Comparison of ENCODE assay signal across 12 cellular contexts in genomic region chr7:6257602-6258001, GRCh38. TPM values are rescaled to one million over a fixed set of nuclear protein-coding genes. Genes with fewer than 3 reads are reported as not detected.
DNase-seq lines count a peak whose midpoint lies in the region; ATAC-seq and TF ChIP-seq lines count a peak whose summit lies in the region.
"Had no signal": no experiment of that assay in that cellular context is flagged by ENCODE, and none has a peak within 500 bp of the region (broad histone marks: within the 10 kb centered on the region; RNA-seq: fewer than 3 reads in every experiment).

No MANE protein-coding gene starts in this region.

- H3K36me3 ChIP-seq in BLaER1 treated with 17β-estradiol and CSF1 and Interleukin-3, amounts not matched to agents 10 nM and 100 nM: no peaks in the 10 kb centered on the region
- no peaks in the 10 kb centered on the region for H3K36me3 ChIP-seq in gastrocnemius medialis

- H3K4me3 ChIP-seq in BLaER1 treated with 17β-estradiol and CSF1 and Interleukin-3, amounts not matched to agents 10 nM and 100 nM: no peak overlapping the region
- H3K4me3 ChIP-seq in coronary artery (no peak overlapping the region), gastrocnemius medialis (no peak overlapping the region)

- DNase-seq in NAMALWA (ENCODE audit: low spot score): peak; percentile 43
- DNase-seq in coronary artery (ENCODE audit: low spot score): no peak
- no peak for DNase-seq in gastrocnemius medialis
- DNase-seq in activated CD8-positive, alpha-beta T cell treated with anti-CD3 and anti-CD28 coated beads, Interleukin-2, amount 10 ng/mL, durations not matched to agents 7 days and 5 days: no peak
- no peak for DNase-seq in DMS153 treated with DMSO at 0.1 percent for 48 hours (lab: John Stamatoyannopoulos, UW; ENCODE audit: unreplicated experiment)
- no peak for DNase-seq in naive thymus-derived CD8-positive, alpha-beta T cell
- DNase-seq in SKM-1 treated with dmso at 0.1 percent for 144 hours (lab: John Stamatoyannopoulos, UW; ENCODE audit: unreplicated experiment): no peak
- DNase-seq: central memory CD4-positive, alpha-beta T cell; NCI-H2029; small intestine had no signal

- intact Hi-C loops in gastrocnemius medialis (cut with DNase I; ENCODE audit: low total_unique reads): no loop called here

- H3K9me3 Mint-ChIP-seq in activated CD8-positive, alpha-beta T cell treated with anti-CD3 and anti-CD28 coated beads, Interleukin-2, amount 10 ng/mL, durations not matched to agents 7 days and 5 days (ENCODE audit: insufficient read depth): no peaks in the 10 kb centered on the region
- H3K9me3 Mint-ChIP-seq in naive thymus-derived CD8-positive, alpha-beta T cell: no peaks in the 10 kb centered on the region
- H3K9me3 Mint-ChIP-seq: activated T-helper 2 cell treated with anti-CD3 and anti-CD28 coated beads, Interferon-gamma antibody, Interleukin-2, Interleukin-4, amounts not matched to agents 10 μg/mL and 5 μg/mL and 100 μg/mL, durations not matched to agents 14 hours and 24 hours and 36 hours had no signal

- peak overlapping the region; percentile 74 to 90 (median 83) for H3K4me2 ChIP-seq in BLaER1 treated with 17β-estradiol and CSF1 and Interleukin-3, amounts not matched to agents 10 nM and 100 nM

- H3K4me1 Mint-ChIP-seq in activated CD8-positive, alpha-beta T cell treated with anti-CD3 and anti-CD28 coated beads, Interleukin-2, amount 10 ng/mL, durations not matched to agents 7 days and 5 days (ENCODE audit: low read depth): peaks cover 35% of the 10 kb centered on the region
- H3K4me1 Mint-ChIP-seq in naive thymus-derived CD8-positive, alpha-beta T cell: peaks cover 15 to 55% (median 24%) of the 10 kb centered on the region in 4 donors

- H3K27me3 Mint-ChIP-seq in activated CD8-positive, alpha-beta T cell treated with anti-CD3 and anti-CD28 coated beads, Interleukin-2, amount 10 ng/mL, durations not matched to agents 7 days and 5 days (ENCODE audit: low read depth): peaks cover 16% of the 10 kb centered on the region
- H3K27me3 Mint-ChIP-seq in naive thymus-derived CD8-positive, alpha-beta T cell: peaks cover 0 to 3% (median 0%) of the 10 kb centered on the region in 5 donors

- in situ Hi-C loops in gastrocnemius medialis (cut with MboI; ENCODE audit: low sequenced_read_pairs in 4 of 4): no loop called here

- peak overlapping the region in 10 of 11 experiments; percentile 38 to 75 (median 60); a peak in 19 of 22 replicates for H3K27ac ChIP-seq in BLaER1 treated with 17β-estradiol and CSF1 and Interleukin-3, amounts not matched to agents 10 nM and 100 nM
- H3K27ac ChIP-seq in coronary artery: peak overlapping the region; percentile 30 to 75
- H3K27ac ChIP-seq in gastrocnemius medialis: peak overlapping the region; percentile 35 to 61 (median 55)

- H3K9me3 ChIP-seq in BLaER1 treated with 17β-estradiol and CSF1 and Interleukin-3, amounts not matched to agents 10 nM and 100 nM (replicated peaks in 1 of 11): no peaks in the 10 kb centered on the region
- H3K9me3 ChIP-seq in gastrocnemius medialis: no peaks in the 10 kb centered on the region

- peaks cover 48 to 90% (median 78%) of the 10 kb centered on the region in 10 experiments for H3K4me1 ChIP-seq in BLaER1 treated with 17β-estradiol and CSF1 and Interleukin-3, amounts not matched to agents 10 nM and 100 nM
- peaks cover 41 to 65% of the 10 kb centered on the region in 2 donors for H3K4me1 ChIP-seq in gastrocnemius medialis

- TF ChIP-seq CTCF in coronary artery (IDR thresholded peaks at IDR 0.05) (no peak), gastrocnemius medialis (IDR thresholded peaks at IDR 0.05 in 4 of 5, conservative IDR thresholded peaks at IDR 0.05 in 1 of 5) (no peak)

- peak overlapping the region in 1 of 11 experiments; percentile 29; a peak in 1 of 22 replicates for H3K9ac ChIP-seq in BLaER1 treated with 17β-estradiol and CSF1 and Interleukin-3, amounts not matched to agents 10 nM and 100 nM

- H4K20me1 ChIP-seq in BLaER1 treated with 17β-estradiol and CSF1 and Interleukin-3, amounts not matched to agents 10 nM and 100 nM: peaks cover 0 to 77% (median 20%) of the 10 kb centered on the region in 11 experiments; a peak in 13 of 22 replicates

- POLR2A ChIA-PET in activated CD8-positive, alpha-beta T cell treated with anti-CD3 and anti-CD28 coated beads, Interleukin-2, amount 10 ng/mL, durations not matched to agents 7 days and 5 days (lab: Charles Lee): no interaction called here
- POLR2A ChIA-PET in naive thymus-derived CD8-positive, alpha-beta T cell (lab: Charles Lee): no interaction called here

- no peak for TF ChIP-seq POLR2A in gastrocnemius medialis (IDR thresholded peaks at IDR 0.05)

- no peak overlapping the region for H3K4me3 Mint-ChIP-seq in activated CD8-positive, alpha-beta T cell treated with anti-CD3 and anti-CD28 coated beads, Interleukin-2, amount 10 ng/mL, durations not matched to agents 7 days and 5 days
- no peak overlapping the region for H3K4me3 Mint-ChIP-seq in naive thymus-derived CD8-positive, alpha-beta T cell

- H3K27me3 ChIP-seq in BLaER1 treated with 17β-estradiol and CSF1 and Interleukin-3, amounts not matched to agents 10 nM and 100 nM: no peaks in the 10 kb centered on the region
- H3K27me3 ChIP-seq in gastrocnemius medialis: no peaks in the 10 kb centered on the region

- CTCF ChIA-PET in activated CD8-positive, alpha-beta T cell treated with anti-CD3 and anti-CD28 coated beads, Interleukin-2, amount 10 ng/mL, durations not matched to agents 7 days and 5 days (lab: Charles Lee): interaction anchor here (6.5 kb wide), 1 partner anchor 13 kb away, joined by 28 read pairs; no protein-coding TSS in a partner anchor

- no peaks in the 10 kb centered on the region for H3K36me3 Mint-ChIP-seq in activated CD8-positive, alpha-beta T cell treated with anti-CD3 and anti-CD28 coated beads, Interleukin-2, amount 10 ng/mL, durations not matched to agents 7 days and 5 days (ENCODE audit: low read depth)
- no peaks in the 10 kb centered on the region for H3K36me3 Mint-ChIP-seq in naive thymus-derived CD8-positive, alpha-beta T cell

- no peak for ATAC-seq in gastrocnemius medialis
- ATAC-seq in activated CD8-positive, alpha-beta T cell treated with anti-CD3 and anti-CD28 coated beads, Interleukin-2, amount 10 ng/mL, durations not matched to agents 7 days and 5 days: no peak
- ATAC-seq in naive thymus-derived CD8-positive, alpha-beta T cell: no peak

- H3K27ac Mint-ChIP-seq in activated CD8-positive, alpha-beta T cell treated with anti-CD3 and anti-CD28 coated beads, Interleukin-2, amount 10 ng/mL, durations not matched to agents 7 days and 5 days: no peak overlapping the region
- peak overlapping the region in 2 of 10 donors; percentile 32 to 61 for H3K27ac Mint-ChIP-seq in naive thymus-derived CD8-positive, alpha-beta T cell
- H3K27ac Mint-ChIP-seq: activated T-helper 2 cell treated with anti-CD3 and anti-CD28 coated beads, Interferon-gamma antibody, Interleukin-2, Interleukin-4, amounts not matched to agents 10 μg/mL and 5 μg/mL and 100 μg/mL, durations not matched to agents 14 hours and 24 hours and 36 hours had no signal

RNA-seq across cellular contexts. Expression of gene CYTH3, which starts 14.8 kb away (rescaled TPM):
- 10 to 100 TPM; 14.3 to 20.2 (median 16.7) TPM for total RNA-seq in gastrocnemius medialis
- total RNA-seq in activated CD8-positive, alpha-beta T cell treated with anti-CD3 and anti-CD28 coated beads, Interleukin-2, amount 10 ng/mL, durations not matched to agents 7 days and 5 days: 1 to 10 TPM; 1.9 to 2.3 TPM
- total RNA-seq in naive thymus-derived CD8-positive, alpha-beta T cell: 1 to 10 TPM; 8.1 to 8.6 TPM
- polyA plus RNA-seq in naive thymus-derived CD8-positive, alpha-beta T cell: 1 to 10 TPM in 2 of 3 donors, under 1 TPM in 1; 0.77 to 4.1 (median 2.1) TPM
